ENCODE assay signal across 1 cellular context in the genomic region with DNA sequence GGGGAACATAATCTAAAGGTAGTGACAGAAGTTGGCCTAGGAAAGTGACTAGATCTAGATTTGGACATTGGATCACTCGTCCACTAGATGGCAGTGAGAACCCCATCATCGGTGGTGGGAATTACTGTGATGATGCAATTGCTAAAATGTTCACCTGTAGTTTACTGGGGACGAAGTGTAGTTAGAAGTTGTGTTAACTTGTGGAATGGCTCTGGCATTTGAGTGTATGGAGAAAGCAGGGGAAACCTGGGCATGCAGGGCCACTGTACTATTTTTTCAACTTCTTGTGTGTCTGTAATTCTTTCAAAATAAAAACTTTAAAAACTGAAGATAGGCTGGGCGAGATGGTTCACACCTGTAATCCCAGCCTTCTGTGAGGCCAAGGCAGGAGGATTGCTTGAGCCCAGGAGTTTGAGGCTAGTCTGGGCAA.
TF ChIP-seq lines count a peak whose summit lies in the region.

No MANE protein-coding gene starts in this region.

TF ChIP-seq in GM12878, 131 proteins besides CTCF, POLR2A, EP300 and RAD21 (continued from another document and continues in another):
- TF ChIP-seq, protein P1, sequence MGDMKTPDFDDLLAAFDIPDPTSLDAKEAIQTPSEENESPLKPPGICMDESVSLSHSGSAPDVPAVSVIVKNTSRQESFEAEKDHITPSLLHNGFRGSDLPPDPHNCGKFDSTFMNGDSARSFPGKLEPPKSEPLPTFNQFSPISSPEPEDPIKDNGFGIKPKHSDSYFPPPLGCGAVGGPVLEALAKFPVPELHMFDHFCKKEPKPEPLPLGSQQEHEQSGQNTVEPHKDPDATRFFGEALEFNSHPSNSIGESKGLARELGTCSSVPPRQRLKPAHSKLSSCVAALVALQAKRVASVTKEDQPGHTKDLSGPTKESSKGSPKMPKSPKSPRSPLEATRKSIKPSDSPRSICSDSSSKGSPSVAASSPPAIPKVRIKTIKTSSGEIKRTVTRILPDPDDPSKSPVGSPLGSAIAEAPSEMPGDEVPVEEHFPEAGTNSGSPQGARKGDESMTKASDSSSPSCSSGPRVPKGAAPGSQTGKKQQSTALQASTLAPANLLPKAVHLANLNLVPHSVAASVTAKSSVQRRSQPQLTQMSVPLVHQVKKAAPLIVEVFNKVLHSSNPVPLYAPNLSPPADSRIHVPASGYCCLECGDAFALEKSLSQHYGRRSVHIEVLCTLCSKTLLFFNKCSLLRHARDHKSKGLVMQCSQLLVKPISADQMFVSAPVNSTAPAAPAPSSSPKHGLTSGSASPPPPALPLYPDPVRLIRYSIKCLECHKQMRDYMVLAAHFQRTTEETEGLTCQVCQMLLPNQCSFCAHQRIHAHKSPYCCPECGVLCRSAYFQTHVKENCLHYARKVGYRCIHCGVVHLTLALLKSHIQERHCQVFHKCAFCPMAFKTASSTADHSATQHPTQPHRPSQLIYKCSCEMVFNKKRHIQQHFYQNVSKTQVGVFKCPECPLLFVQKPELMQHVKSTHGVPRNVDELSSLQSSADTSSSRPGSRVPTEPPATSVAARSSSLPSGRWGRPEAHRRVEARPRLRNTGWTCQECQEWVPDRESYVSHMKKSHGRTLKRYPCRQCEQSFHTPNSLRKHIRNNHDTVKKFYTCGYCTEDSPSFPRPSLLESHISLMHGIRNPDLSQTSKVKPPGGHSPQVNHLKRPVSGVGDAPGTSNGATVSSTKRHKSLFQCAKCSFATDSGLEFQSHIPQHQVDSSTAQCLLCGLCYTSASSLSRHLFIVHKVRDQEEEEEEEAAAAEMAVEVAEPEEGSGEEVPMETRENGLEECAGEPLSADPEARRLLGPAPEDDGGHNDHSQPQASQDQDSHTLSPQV (IDR thresholded peaks at IDR 0.05) = peak; percentile 65; the same call in 1 of the 2 replicates
- TF ChIP-seq SMARCA5 (IDR thresholded peaks at IDR 0.05) (peak; percentile 30; the same call in 1 of the 2 replicates), TCF7 (IDR thresholded peaks at IDR 0.05; ENCODE audit: borderline replicate concordance) (no peak), MTA3 (IDR thresholded peaks at IDR 0.05; ENCODE audit: borderline replicate concordance, low read length) (no peak), CREM (IDR thresholded peaks at IDR 0.05; ENCODE audit: low read depth) (peak; percentile 39; the same call in 1 of the 2 replicates), SUPT20H (IDR thresholded peaks at IDR 0.05; ENCODE audit: borderline replicate concordance, control insufficient read depth, low read depth, low read length) (no peak), RCOR1 (conservative IDR thresholded peaks at IDR 0.05; ENCODE audit: low read depth, low read length) (no peak), NFYA (IDR thresholded peaks at IDR 0.05; ENCODE audit: borderline replicate concordance, low read depth, low read length) (no peak), MEF2B (IDR thresholded peaks at IDR 0.05; ENCODE audit: partially characterized antibody, poor library complexity, severe bottlenecking) (peak; percentile 10), RELA (IDR thresholded peaks at IDR 0.05; ENCODE audit: borderline replicate concordance, partially characterized antibody) (no peak), POU2F2 (IDR thresholded peaks at IDR 0.05; ENCODE audit: borderline replicate concordance, low read depth, low read length) (no peak), TCF3 (IDR thresholded peaks at IDR 0.05; ENCODE audit: borderline replicate concordance, insufficient read depth, low read depth, low read length) (no peak), STAT1 (conservative IDR thresholded peaks at IDR 0.05) (no peak), RB1 (IDR thresholded peaks at IDR 0.05; ENCODE audit: borderline replicate concordance) (no peak), JUNB (IDR thresholded peaks at IDR 0.05) (no peak), FOXK2 (IDR thresholded peaks at IDR 0.05) (no peak), STAT3 (IDR thresholded peaks at IDR 0.05; ENCODE audit: low read depth, low read length) (no peak), RFX5 (IDR thresholded peaks at IDR 0.05; ENCODE audit: low read depth, low read length) (no peak), ZNF217 (IDR thresholded peaks at IDR 0.05) (no peak), ETV6 (conservative IDR thresholded peaks at IDR 0.05 in 1 of 2, IDR thresholded peaks at IDR 0.05 in 1 of 2; ENCODE audit: borderline replicate concordance in 1 of 2, low read depth in 1 of 2) (no peak), MYC (IDR thresholded peaks at IDR 0.05; ENCODE audit: insufficient read depth, insufficient read length, insufficient replicate concordance, low read length, severe bottlenecking) (no peak), TAF1 (IDR thresholded peaks at IDR 0.05; ENCODE audit: borderline replicate concordance, low read depth, low read length) (no peak), CBFB (IDR thresholded peaks at IDR 0.05; ENCODE audit: low read depth) (no peak), RUNX3 (IDR thresholded peaks at IDR 0.05; ENCODE audit: low read length) (no peak), CBX3 (IDR thresholded peaks at IDR 0.05; ENCODE audit: borderline replicate concordance, low read depth) (no peak), POLR2AphosphoS2 (IDR thresholded peaks at IDR 0.05; ENCODE audit: low read depth, low read length) (no peak), NR2F1 (conservative IDR thresholded peaks at IDR 0.05) (no peak), SMC3 (IDR thresholded peaks at IDR 0.05; ENCODE audit: borderline replicate concordance, low read length) (peak; percentile 100), SREBF2 (IDR thresholded peaks at IDR 0.05; ENCODE audit: low read length) (no peak), PAX8 (IDR thresholded peaks at IDR 0.05) (no peak), HDAC2 (IDR thresholded peaks at IDR 0.05) (no peak), YY1 (IDR thresholded peaks at IDR 0.05; ENCODE audit: low read depth, low read length) (peak; percentile 63; the same call in 1 of the 2 replicates), ZNF274 (IDR thresholded peaks at IDR 0.05; ENCODE audit: insufficient read depth, insufficient read length) (no peak), CEBPB (IDR thresholded peaks at IDR 0.05; ENCODE audit: borderline replicate concordance in 1 of 2, low read depth in 2 of 2, low read length in 2 of 2) (peak; percentile 72 to 97; a peak in 3 of 4 replicates), LARP7 (IDR thresholded peaks at IDR 0.05) (no peak), SMAD5 (IDR thresholded peaks at IDR 0.05; ENCODE audit: low read depth) (no peak), CREB1 (IDR thresholded peaks at IDR 0.05; ENCODE audit: low read depth) (no peak), PAX5 (IDR thresholded peaks at IDR 0.05; ENCODE audit: borderline replicate concordance, low read depth, low read length) (no peak), BRCA1 (IDR thresholded peaks at IDR 0.05; ENCODE audit: low read depth, low read length) (no peak), GABPA (IDR thresholded peaks at IDR 0.05; ENCODE audit: low read depth) (no peak)
- TF ChIP-seq, protein P2, sequence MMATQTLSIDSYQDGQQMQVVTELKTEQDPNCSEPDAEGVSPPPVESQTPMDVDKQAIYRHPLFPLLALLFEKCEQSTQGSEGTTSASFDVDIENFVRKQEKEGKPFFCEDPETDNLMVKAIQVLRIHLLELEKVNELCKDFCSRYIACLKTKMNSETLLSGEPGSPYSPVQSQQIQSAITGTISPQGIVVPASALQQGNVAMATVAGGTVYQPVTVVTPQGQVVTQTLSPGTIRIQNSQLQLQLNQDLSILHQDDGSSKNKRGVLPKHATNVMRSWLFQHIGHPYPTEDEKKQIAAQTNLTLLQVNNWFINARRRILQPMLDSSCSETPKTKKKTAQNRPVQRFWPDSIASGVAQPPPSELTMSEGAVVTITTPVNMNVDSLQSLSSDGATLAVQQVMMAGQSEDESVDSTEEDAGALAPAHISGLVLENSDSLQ (IDR thresholded peaks at IDR 0.05) = no peak
- TF ChIP-seq, protein P3, sequence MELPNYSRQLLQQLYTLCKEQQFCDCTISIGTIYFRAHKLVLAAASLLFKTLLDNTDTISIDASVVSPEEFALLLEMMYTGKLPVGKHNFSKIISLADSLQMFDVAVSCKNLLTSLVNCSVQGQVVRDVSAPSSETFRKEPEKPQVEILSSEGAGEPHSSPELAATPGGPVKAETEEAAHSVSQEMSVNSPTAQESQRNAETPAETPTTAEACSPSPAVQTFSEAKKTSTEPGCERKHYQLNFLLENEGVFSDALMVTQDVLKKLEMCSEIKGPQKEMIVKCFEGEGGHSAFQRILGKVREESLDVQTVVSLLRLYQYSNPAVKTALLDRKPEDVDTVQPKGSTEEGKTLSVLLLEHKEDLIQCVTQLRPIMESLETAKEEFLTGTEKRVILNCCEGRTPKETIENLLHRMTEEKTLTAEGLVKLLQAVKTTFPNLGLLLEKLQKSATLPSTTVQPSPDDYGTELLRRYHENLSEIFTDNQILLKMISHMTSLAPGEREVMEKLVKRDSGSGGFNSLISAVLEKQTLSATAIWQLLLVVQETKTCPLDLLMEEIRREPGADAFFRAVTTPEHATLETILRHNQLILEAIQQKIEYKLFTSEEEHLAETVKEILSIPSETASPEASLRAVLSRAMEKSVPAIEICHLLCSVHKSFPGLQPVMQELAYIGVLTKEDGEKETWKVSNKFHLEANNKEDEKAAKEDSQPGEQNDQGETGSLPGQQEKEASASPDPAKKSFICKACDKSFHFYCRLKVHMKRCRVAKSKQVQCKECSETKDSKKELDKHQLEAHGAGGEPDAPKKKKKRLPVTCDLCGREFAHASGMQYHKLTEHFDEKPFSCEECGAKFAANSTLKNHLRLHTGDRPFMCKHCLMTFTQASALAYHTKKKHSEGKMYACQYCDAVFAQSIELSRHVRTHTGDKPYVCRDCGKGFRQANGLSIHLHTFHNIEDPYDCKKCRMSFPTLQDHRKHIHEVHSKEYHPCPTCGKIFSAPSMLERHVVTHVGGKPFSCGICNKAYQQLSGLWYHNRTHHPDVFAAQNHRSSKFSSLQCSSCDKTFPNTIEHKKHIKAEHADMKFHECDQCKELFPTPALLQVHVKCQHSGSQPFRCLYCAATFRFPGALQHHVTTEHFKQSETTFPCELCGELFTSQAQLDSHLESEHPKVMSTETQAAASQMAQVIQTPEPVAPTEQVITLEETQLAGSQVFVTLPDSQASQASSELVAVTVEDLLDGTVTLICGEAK (IDR thresholded peaks at IDR 0.05; ENCODE audit: borderline replicate concordance) = no peak
- TF ChIP-seq, protein P4, sequence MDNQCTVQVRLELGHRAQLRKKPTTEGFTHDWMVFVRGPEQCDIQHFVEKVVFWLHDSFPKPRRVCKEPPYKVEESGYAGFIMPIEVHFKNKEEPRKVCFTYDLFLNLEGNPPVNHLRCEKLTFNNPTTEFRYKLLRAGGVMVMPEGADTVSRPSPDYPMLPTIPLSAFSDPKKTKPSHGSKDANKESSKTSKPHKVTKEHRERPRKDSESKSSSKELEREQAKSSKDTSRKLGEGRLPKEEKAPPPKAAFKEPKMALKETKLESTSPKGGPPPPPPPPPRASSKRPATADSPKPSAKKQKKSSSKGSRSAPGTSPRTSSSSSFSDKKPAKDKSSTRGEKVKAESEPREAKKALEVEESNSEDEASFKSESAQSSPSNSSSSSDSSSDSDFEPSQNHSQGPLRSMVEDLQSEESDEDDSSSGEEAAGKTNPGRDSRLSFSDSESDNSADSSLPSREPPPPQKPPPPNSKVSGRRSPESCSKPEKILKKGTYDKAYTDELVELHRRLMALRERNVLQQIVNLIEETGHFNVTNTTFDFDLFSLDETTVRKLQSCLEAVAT (IDR thresholded peaks at IDR 0.05) = no peak
- TF ChIP-seq, protein P5, sequence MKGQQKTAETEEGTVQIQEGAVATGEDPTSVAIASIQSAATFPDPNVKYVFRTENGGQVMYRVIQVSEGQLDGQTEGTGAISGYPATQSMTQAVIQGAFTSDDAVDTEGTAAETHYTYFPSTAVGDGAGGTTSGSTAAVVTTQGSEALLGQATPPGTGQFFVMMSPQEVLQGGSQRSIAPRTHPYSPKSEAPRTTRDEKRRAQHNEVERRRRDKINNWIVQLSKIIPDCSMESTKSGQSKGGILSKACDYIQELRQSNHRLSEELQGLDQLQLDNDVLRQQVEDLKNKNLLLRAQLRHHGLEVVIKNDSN (IDR thresholded peaks at IDR 0.05; ENCODE audit: borderline replicate concordance, extremely low read length, insufficient read depth, low read depth, low read length) = no peak
- TF ChIP-seq, protein P6, sequence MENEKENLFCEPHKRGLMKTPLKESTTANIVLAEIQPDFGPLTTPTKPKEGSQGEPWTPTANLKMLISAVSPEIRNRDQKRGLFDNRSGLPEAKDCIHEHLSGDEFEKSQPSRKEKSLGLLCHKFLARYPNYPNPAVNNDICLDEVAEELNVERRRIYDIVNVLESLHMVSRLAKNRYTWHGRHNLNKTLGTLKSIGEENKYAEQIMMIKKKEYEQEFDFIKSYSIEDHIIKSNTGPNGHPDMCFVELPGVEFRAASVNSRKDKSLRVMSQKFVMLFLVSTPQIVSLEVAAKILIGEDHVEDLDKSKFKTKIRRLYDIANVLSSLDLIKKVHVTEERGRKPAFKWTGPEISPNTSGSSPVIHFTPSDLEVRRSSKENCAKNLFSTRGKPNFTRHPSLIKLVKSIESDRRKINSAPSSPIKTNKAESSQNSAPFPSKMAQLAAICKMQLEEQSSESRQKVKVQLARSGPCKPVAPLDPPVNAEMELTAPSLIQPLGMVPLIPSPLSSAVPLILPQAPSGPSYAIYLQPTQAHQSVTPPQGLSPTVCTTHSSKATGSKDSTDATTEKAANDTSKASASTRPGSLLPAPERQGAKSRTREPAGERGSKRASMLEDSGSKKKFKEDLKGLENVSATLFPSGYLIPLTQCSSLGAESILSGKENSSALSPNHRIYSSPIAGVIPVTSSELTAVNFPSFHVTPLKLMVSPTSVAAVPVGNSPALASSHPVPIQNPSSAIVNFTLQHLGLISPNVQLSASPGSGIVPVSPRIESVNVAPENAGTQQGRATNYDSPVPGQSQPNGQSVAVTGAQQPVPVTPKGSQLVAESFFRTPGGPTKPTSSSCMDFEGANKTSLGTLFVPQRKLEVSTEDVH (IDR thresholded peaks at IDR 0.05; ENCODE audit: low read depth, partially characterized antibody) = no peak
- TF ChIP-seq, protein P7, sequence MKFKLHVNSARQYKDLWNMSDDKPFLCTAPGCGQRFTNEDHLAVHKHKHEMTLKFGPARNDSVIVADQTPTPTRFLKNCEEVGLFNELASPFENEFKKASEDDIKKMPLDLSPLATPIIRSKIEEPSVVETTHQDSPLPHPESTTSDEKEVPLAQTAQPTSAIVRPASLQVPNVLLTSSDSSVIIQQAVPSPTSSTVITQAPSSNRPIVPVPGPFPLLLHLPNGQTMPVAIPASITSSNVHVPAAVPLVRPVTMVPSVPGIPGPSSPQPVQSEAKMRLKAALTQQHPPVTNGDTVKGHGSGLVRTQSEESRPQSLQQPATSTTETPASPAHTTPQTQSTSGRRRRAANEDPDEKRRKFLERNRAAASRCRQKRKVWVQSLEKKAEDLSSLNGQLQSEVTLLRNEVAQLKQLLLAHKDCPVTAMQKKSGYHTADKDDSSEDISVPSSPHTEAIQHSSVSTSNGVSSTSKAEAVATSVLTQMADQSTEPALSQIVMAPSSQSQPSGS (IDR thresholded peaks at IDR 0.05; ENCODE audit: low read length) = peak; percentile 73
- TF ChIP-seq, protein P8, sequence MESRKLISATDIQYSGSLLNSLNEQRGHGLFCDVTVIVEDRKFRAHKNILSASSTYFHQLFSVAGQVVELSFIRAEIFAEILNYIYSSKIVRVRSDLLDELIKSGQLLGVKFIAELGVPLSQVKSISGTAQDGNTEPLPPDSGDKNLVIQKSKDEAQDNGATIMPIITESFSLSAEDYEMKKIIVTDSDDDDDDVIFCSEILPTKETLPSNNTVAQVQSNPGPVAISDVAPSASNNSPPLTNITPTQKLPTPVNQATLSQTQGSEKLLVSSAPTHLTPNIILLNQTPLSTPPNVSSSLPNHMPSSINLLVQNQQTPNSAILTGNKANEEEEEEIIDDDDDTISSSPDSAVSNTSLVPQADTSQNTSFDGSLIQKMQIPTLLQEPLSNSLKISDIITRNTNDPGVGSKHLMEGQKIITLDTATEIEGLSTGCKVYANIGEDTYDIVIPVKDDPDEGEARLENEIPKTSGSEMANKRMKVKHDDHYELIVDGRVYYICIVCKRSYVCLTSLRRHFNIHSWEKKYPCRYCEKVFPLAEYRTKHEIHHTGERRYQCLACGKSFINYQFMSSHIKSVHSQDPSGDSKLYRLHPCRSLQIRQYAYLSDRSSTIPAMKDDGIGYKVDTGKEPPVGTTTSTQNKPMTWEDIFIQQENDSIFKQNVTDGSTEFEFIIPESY (IDR thresholded peaks at IDR 0.05) = no peak
